Comparison of ENCODE assay signal across 17 cellular contexts in the genomic region with DNA sequence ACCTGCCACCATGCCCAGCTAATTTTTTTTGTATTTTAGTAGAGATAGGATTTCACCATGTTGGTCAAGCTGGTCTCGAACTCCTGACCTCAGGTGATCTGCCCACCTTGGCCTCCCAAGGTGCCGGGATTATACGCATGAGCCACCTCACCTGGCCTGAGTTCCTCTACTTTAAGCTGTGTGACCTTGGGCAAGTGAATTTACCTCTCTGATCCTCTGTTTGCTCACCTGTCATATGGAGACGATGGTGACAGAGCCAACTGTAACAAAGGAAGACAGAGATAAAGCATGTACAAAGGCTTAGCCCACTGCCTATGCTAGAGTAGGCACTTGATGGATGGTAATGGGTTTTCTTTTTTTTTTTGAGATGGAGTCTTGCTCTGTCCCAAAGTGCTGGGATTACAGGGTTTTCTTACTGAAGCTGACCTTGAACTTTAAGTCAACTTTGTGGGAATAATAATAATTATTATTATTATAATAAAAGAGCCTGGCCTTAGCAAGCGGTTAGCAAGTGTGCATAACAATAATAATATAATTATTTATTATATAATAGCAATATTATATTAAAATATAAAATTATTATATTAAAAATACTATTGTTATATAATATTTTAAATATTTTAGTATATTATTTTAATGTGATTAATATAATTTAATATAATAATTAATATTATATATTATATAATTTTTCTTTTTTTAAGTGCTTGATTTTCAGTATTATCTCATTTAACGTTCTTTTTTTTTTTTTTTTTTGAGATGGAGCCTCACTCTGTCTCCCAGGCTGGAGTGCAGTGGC. TPM values are rescaled to one million over a fixed set of nuclear protein-coding genes. Genes with fewer than 3 reads are reported as not detected.
DNase-seq lines count a peak whose midpoint lies in the region; ATAC-seq, FAIRE-seq and TF ChIP-seq lines count a peak whose summit lies in the region.
"Had no signal": no experiment of that assay in that cellular context is flagged by ENCODE, and none has a peak within 500 bp of the region (broad histone marks: within the 10 kb centered on the region; RNA-seq: fewer than 3 reads in every experiment).

No MANE protein-coding gene starts in this region.

- WGBS in A549 (ENCODE audit: missing lambda C conversion rate), result 75% methylated on average over 6 of the region's 6 CpGs
- 8% methylated on average over 5 of the region's 6 CpGs for WGBS in K562 (ENCODE audit: insufficient coverage, low coverage, missing lambda C conversion rate)
- WGBS in pancreas, 2 donors, result 54 to 58% methylated on average over 6 of the region's 6 CpGs

- no peak overlapping the region for H2AFZ ChIP-seq in K562 (ENCODE audit: low read depth, low read length)
- H2AFZ ChIP-seq: GM23338 had no signal

- TF ChIP-seq EP300 in A549 (IDR thresholded peaks at IDR 0.05) (no peak), K562 (IDR thresholded peaks at IDR 0.05; ENCODE audit: low read length) (no peak)

- H3K4me2 ChIP-seq in A549 (no peak overlapping the region), K562 (ENCODE audit: insufficient read depth, low read length) (no peak overlapping the region)
- H3K4me2 ChIP-seq: BLaER1 treated with 17β-estradiol and CSF1 and Interleukin-3, amounts not matched to agents 10 nM and 100 nM; GM23338 had no signal

- H3K4me1 ChIP-seq in A549 (no peaks in the 10 kb centered on the region), HEK293 (ENCODE audit: control insufficient read depth, insufficient read depth, low read length) (no peaks in the 10 kb centered on the region), K562 (replicated peaks in 1 of 2; ENCODE audit: control insufficient read depth in 2 of 2, insufficient read depth in 2 of 2, low read length in 2 of 2) (peaks cover 0 to 5% of the 10 kb centered on the region in 2 experiments; a peak in 2 of 5 replicates), pancreas (no peaks in the 10 kb centered on the region), colonic mucosa (no peaks in the 10 kb centered on the region)
- H3K4me1 ChIP-seq: BLaER1 treated with 17β-estradiol and CSF1 and Interleukin-3, amounts not matched to agents 10 nM and 100 nM had no signal

- H3K27ac ChIP-seq in A549 (no peak overlapping the region), HEK293 (ENCODE audit: extremely low read depth, low read depth, low read length) (no peak overlapping the region), K562 (ENCODE audit: extremely low read depth, low read depth, low read length) (no peak overlapping the region), pancreas (no peak overlapping the region), colonic mucosa (no peak overlapping the region)
- H3K27ac ChIP-seq: BLaER1 treated with 17β-estradiol and CSF1 and Interleukin-3, amounts not matched to agents 10 nM and 100 nM had no signal

- TF ChIP-seq CTCF in A549 (IDR thresholded peaks at IDR 0.05) (no peak), HEK293 (tag by site-specific recombination; IDR thresholded peaks at IDR 0.05) (no peak), K562 (IDR thresholded peaks at IDR 0.05 in 2 of 3, conservative IDR thresholded peaks at IDR 0.05 in 1 of 3; ENCODE audit: insufficient read depth in 2 of 3, low read depth in 1 of 3, low read length in 3 of 3) (no peak), pancreas (IDR thresholded peaks at IDR 0.05) (no peak), colonic mucosa (IDR thresholded peaks at IDR 0.05) (no peak)

- FAIRE-seq in A549 (lab: Jason Lieb, UNC), result no peak
- no peak for FAIRE-seq in K562 (lab: Jason Lieb, UNC)
- FAIRE-seq in pancreas (lab: Jason Lieb, UNC), result peak; percentile 93
- FAIRE-seq: GM12878, HTR-8/SVneo had no signal

- H3K27me3 ChIP-seq in K562 (ENCODE audit: control insufficient read depth in 2 of 2, insufficient read depth in 2 of 2, low read length in 2 of 2) (peaks cover 0 to 37% of the 10 kb centered on the region in 2 experiments; a peak in 4 of 5 replicates), pancreas (no peaks in the 10 kb centered on the region), colonic mucosa (no peaks in the 10 kb centered on the region)
- H3K27me3 ChIP-seq: BLaER1 treated with 17β-estradiol and CSF1 and Interleukin-3, amounts not matched to agents 10 nM and 100 nM had no signal

- DNase-seq in A549 (ENCODE audit: low read depth in 1 of 2, low spot score in 1 of 2), result no peak
- peak in 1 of 4 experiments; percentile 14 for DNase-seq in K562 (ENCODE audit: extremely low read depth in 1 of 4, low spot score in 3 of 4)
- DNase-seq in pancreas, result no peak
- no peak for DNase-seq in colonic mucosa
- DNase-seq: ACHN; Calu3; CD4-positive, CD25-positive, alpha-beta regulatory T cell; DMS 273 treated with DMSO at 0.1 percent for 48 hours; H7 had no signal

- no peaks in the 10 kb centered on the region for H3K9me1 ChIP-seq in K562 (ENCODE audit: control insufficient read depth, insufficient read depth, low read length)

- in situ Hi-C loops in K562 (cut with MboI), result no loop called here

- H4K20me1 ChIP-seq in K562 (replicated peaks; ENCODE audit: control insufficient read depth, insufficient read depth, low read length), result no peaks in the 10 kb centered on the region; the same call in 1 of the 2 replicates
- H4K20me1 ChIP-seq: BLaER1 treated with 17β-estradiol and CSF1 and Interleukin-3, amounts not matched to agents 10 nM and 100 nM had no signal

- no TSS peak for BruUV-seq in K562 (replicated peaks; lab: Mats Ljungman, UMichigan)

- H3K9ac ChIP-seq in K562 (ENCODE audit: insufficient read depth in 1 of 2, low read depth in 2 of 2, low read length in 2 of 2) (no peak overlapping the region), colonic mucosa (ENCODE audit: low read depth in 2 of 2, low read length in 2 of 2) (no peak overlapping the region)
- H3K9ac ChIP-seq: BLaER1 treated with 17β-estradiol and CSF1 and Interleukin-3, amounts not matched to agents 10 nM and 100 nM had no signal

- H3K9me3 ChIP-seq in A549 (no peaks in the 10 kb centered on the region), HEK293 (ENCODE audit: control insufficient read depth, insufficient read depth, low read depth, low read length) (no peaks in the 10 kb centered on the region), K562 (replicated peaks; ENCODE audit: control insufficient read depth, insufficient read depth, low read depth, low read length) (no peaks in the 10 kb centered on the region; the same call in 1 of the 2 replicates), pancreas (no peaks in the 10 kb centered on the region), colonic mucosa (no peaks in the 10 kb centered on the region)

- TF ChIP-seq RAD21 in A549 (conservative IDR thresholded peaks at IDR 0.05 in 1 of 2, IDR thresholded peaks at IDR 0.05 in 1 of 2) (no peak), K562 (CRISPR knock-in tag; conservative IDR thresholded peaks at IDR 0.05 in 1 of 2, IDR thresholded peaks at IDR 0.05 in 1 of 2) (no peak)

- intact Hi-C loops in K562 (cut with micrococcal nuclease) (no loop called here), pancreas (cut with DNase I) (no loop called here), colonic mucosa (cut with DNase I) (no loop called here)

- H3K36me3 ChIP-seq in HEK293 (ENCODE audit: control insufficient read depth in 2 of 2, insufficient read depth in 1 of 2, low read length in 2 of 2), result no peaks in the 10 kb centered on the region
- no peaks in the 10 kb centered on the region for H3K36me3 ChIP-seq in K562 (ENCODE audit: control insufficient read depth, insufficient read depth, low read length)
- H3K36me3 ChIP-seq in pancreas, result no peaks in the 10 kb centered on the region
- no peaks in the 10 kb centered on the region for H3K36me3 ChIP-seq in colonic mucosa
- H3K36me3 ChIP-seq: BLaER1 treated with 17β-estradiol and CSF1 and Interleukin-3, amounts not matched to agents 10 nM and 100 nM had no signal

- H3K4me3 ChIP-seq in A549 (no peak overlapping the region), HEK293 (ENCODE audit: low read depth, low read length) (no peak overlapping the region), K562 (no peak overlapping the region), pancreas (no peak overlapping the region), colonic mucosa (no peak overlapping the region)
- H3K4me3 ChIP-seq: BLaER1 treated with 17β-estradiol and CSF1 and Interleukin-3, amounts not matched to agents 10 nM and 100 nM; GM12878; GM23338 had no signal

- no peak for TF ChIP-seq POLR2A in A549 (IDR thresholded peaks at IDR 0.05; ENCODE audit: low read length)
- no peak for TF ChIP-seq POLR2A in K562 (conservative IDR thresholded peaks at IDR 0.05)

- CTCF ChIA-PET in A549 (lab: Yijun Ruan, JAX), result no interaction called here
- CTCF ChIA-PET in HEK293 (lab: Yijun Ruan, JAX), result interaction anchor here (0.7 kb wide), 1 partner anchor 51 kb away, joined by 3 read pairs; no protein-coding TSS in a partner anchor
- CTCF ChIA-PET in K562 (lab: Yijun Ruan, JAX; ENCODE audit: low intra/inter-chr PET ratio), result no interaction called here

- no peak for ATAC-seq in A549
- no peak for ATAC-seq in K562
- no peak for ATAC-seq in pancreas
- no peak for ATAC-seq in HG03342 (IDR thresholded peaks at IDR 0.05; ENCODE audit: unreplicated experiment)
- no peak for ATAC-seq in GM19452 (IDR thresholded peaks at IDR 0.05; ENCODE audit: unreplicated experiment)
- ATAC-seq: GM12878, GM23338 had no signal

- POLR2A ChIA-PET in A549 (lab: Yijun Ruan, JAX) (no interaction called here), HEK293 (lab: Yijun Ruan, JAX) (no interaction called here), K562 (lab: Yijun Ruan, JAX) (interaction anchor here (0.6 kb wide), 1 partner anchor 23 kb away, joined by 3 read pairs; no protein-coding TSS in a partner anchor)

- no peaks in the 10 kb centered on the region for H3K79me2 ChIP-seq in K562 (ENCODE audit: control insufficient read depth, insufficient read depth, low read length)

RNA-seq across cellular contexts. Expression of gene ACER1, which starts 1.3 kb away (rescaled TPM):
- polyA plus RNA-seq in A549 (2011; rRNA removed), result not detected in 2 replicates
- polyA plus RNA-seq in A549 (2012; cell fraction: cytosol; rRNA removed), result not detected in 2 replicates
- 0.02 TPM in 1 of 2 replicates, not detected in the other for polyA plus RNA-seq in A549 (2012; cell fraction: nucleus; rRNA removed)
- polyA plus RNA-seq in A549 (2017; fragmentation: RNase III; extraction: RNeasy Plus Mini Kit Qiagen cat#74134 plus additional on column Dnase treatment), result not detected in 3 replicates
- polyA minus RNA-seq in A549 (2011; rRNA and poly(A)+ RNA removed), result not detected in 2 replicates
- total RNA-seq in K562 (2011; cell fraction: chromatin; rRNA removed; ENCODE audit: low replicate concordance), result not detected in 2 replicates
- not detected in 2 replicates for total RNA-seq in K562 (2011; cell fraction: nucleolus; rRNA removed)
- not detected in 2 replicates for total RNA-seq in K562 (2011; cell fraction: nucleoplasm; rRNA removed)
- total RNA-seq in K562 (2014; rRNA removed), result not detected in 2 replicates
- total RNA-seq in K562 (2014; rRNA removed; fragmentation: Illumina TruSeq; extraction: Trizol), result not detected in 2 replicates
- total RNA-seq in K562 (2015; rRNA removed; fragmentation: Illumina TruSeq; extraction: Trizol), result not detected in 2 replicates
- not detected in 2 replicates for total RNA-seq in K562 (2021)
- not detected in 2 replicates for polyA plus RNA-seq in K562 (2011; rRNA removed)
- polyA plus RNA-seq in K562 (2011; cell fraction: cytosol; rRNA removed), result not detected in 2 replicates
- not detected in 2 replicates for polyA plus RNA-seq in K562 (2011; cell fraction: nucleus; rRNA removed)
- polyA plus RNA-seq in K562 (2012), result not detected in 2 replicates
- not detected in 2 replicates for polyA plus RNA-seq in K562 (2014; fragmentation: Illumina TruSeq; extraction: Trizol)
- not detected for polyA plus RNA-seq in K562 (2014; fragmentation: Nextera tagmentation; extraction: Ambion mirVana)
- polyA plus RNA-seq in K562 (2014; rRNA removed), result not detected in 2 replicates
- polyA minus RNA-seq in K562 (2011; rRNA and poly(A)+ RNA removed), result not detected in 2 replicates
- polyA minus RNA-seq in K562 (2011; cell fraction: cytosol; rRNA and poly(A)+ RNA removed), result not detected in 2 replicates
- polyA minus RNA-seq in K562 (2011; cell fraction: nucleus; rRNA and poly(A)+ RNA removed), result not detected in 2 replicates
- not detected for total RNA-seq in pancreas
- not detected for polyA plus RNA-seq in pancreas
- not detected for total RNA-seq in colonic mucosa
- total RNA-seq: Calu3, Daoy, GM12878, GM23338, H7 had no signal
- polyA plus RNA-seq: GM12878, GM23338 had no signal

RNA-seq across cellular contexts. Expression of gene CLPP, which starts 26.6 kb away (rescaled TPM):
- polyA plus RNA-seq in A549 (2011; rRNA removed) (28.2 and 35.2 TPM in 2 replicates), A549 (2017; fragmentation: RNase III; extraction: RNeasy Plus Mini Kit Qiagen cat#74134 plus additional on column Dnase treatment) (45.2 to 51.8 TPM (median 49.9 TPM) in 3 replicates), K562 (2011; rRNA removed) (56.3 and 71.6 TPM in 2 replicates), K562 (2014; fragmentation: Illumina TruSeq; extraction: Trizol) (42.2 and 109 TPM in 2 replicates), K562 (2014; fragmentation: Nextera tagmentation; extraction: Ambion mirVana) (1 to 10 TPM; 2.4 to 4.5 TPM), K562 (2014; rRNA removed) (109 and 124 TPM in 2 replicates), pancreas (10 to 100 TPM; 34.8 to 39.8 TPM)
- polyA plus RNA-seq in A549 (2012; cell fraction: cytosol; rRNA removed), result 162 and 186 TPM in 2 replicates
- 125 and 187 TPM in 2 replicates for polyA plus RNA-seq in A549 (2012; cell fraction: nucleus; rRNA removed)
- polyA minus RNA-seq in A549 (2011; rRNA and poly(A)+ RNA removed), result 34.3 and 36.2 TPM in 2 replicates
- 7.3 and 21.8 TPM in 2 replicates for total RNA-seq in K562 (2011; cell fraction: chromatin; rRNA removed; ENCODE audit: low replicate concordance)
- total RNA-seq in K562 (2011; cell fraction: nucleolus; rRNA removed), result 28.3 and 33.0 TPM in 2 replicates
- total RNA-seq in K562 (2011; cell fraction: nucleoplasm; rRNA removed), result 19.4 and 22.1 TPM in 2 replicates
- total RNA-seq in K562 (2014; rRNA removed) (111 and 168 TPM in 2 replicates), K562 (2014; rRNA removed; fragmentation: Illumina TruSeq; extraction: Trizol) (20.7 and 32.6 TPM in 2 replicates), K562 (2015; rRNA removed; fragmentation: Illumina TruSeq; extraction: Trizol) (59.5 and 60.7 TPM in 2 replicates), K562 (2021) (127 and 137 TPM in 2 replicates), pancreas (10 to 100 TPM; 29.1 to 39.5 (median 31.5) TPM), colonic mucosa (100 to 1,000 TPM in 1 of 2 donors, 10 to 100 TPM in 1; 70.0 to 122 TPM)
- 193 and 655 TPM in 2 replicates for polyA plus RNA-seq in K562 (2011; cell fraction: cytosol; rRNA removed)
- polyA plus RNA-seq in K562 (2011; cell fraction: nucleus; rRNA removed), result 46.4 and 84.0 TPM in 2 replicates
- 86.5 and 144 TPM in 2 replicates for polyA plus RNA-seq in K562 (2012)
- polyA minus RNA-seq in K562 (2011; rRNA and poly(A)+ RNA removed), result 13.5 and 19.1 TPM in 2 replicates
- 46.1 and 51.0 TPM in 2 replicates for polyA minus RNA-seq in K562 (2011; cell fraction: cytosol; rRNA and poly(A)+ RNA removed)
- polyA minus RNA-seq in K562 (2011; cell fraction: nucleus; rRNA and poly(A)+ RNA removed), result 11.7 and 14.8 TPM in 2 replicates

RNA-seq across cellular contexts. Expression of gene ALKBH7, which starts 37.9 kb away (rescaled TPM):
- 9.9 and 10.2 TPM in 2 replicates for polyA plus RNA-seq in A549 (2011; rRNA removed)
- 23.9 and 35.0 TPM in 2 replicates for polyA plus RNA-seq in A549 (2012; cell fraction: cytosol; rRNA removed)
- polyA plus RNA-seq in A549 (2012; cell fraction: nucleus; rRNA removed), result 21.8 and 25.7 TPM in 2 replicates
- 14.9 to 18.1 TPM (median 18.1 TPM) in 3 replicates for polyA plus RNA-seq in A549 (2017; fragmentation: RNase III; extraction: RNeasy Plus Mini Kit Qiagen cat#74134 plus additional on column Dnase treatment)
- polyA minus RNA-seq in A549 (2011; rRNA and poly(A)+ RNA removed), result 4.6 and 6.5 TPM in 2 replicates
- 1.1 and 3.1 TPM in 2 replicates for total RNA-seq in K562 (2011; cell fraction: chromatin; rRNA removed; ENCODE audit: low replicate concordance)
- total RNA-seq in K562 (2011; cell fraction: nucleolus; rRNA removed), result 6.2 and 11.8 TPM in 2 replicates
- 4.8 and 7.3 TPM in 2 replicates for total RNA-seq in K562 (2011; cell fraction: nucleoplasm; rRNA removed)
- total RNA-seq in K562 (2014; rRNA removed), result 65.7 and 88.6 TPM in 2 replicates
- 2.3 and 4.4 TPM in 2 replicates for total RNA-seq in K562 (2014; rRNA removed; fragmentation: Illumina TruSeq; extraction: Trizol)
- 24.6 and 29.8 TPM in 2 replicates for total RNA-seq in K562 (2015; rRNA removed; fragmentation: Illumina TruSeq; extraction: Trizol)
- 94.8 and 110 TPM in 2 replicates for total RNA-seq in K562 (2021)
- 17.6 and 35.4 TPM in 2 replicates for polyA plus RNA-seq in K562 (2011; rRNA removed)
- polyA plus RNA-seq in K562 (2011; cell fraction: cytosol; rRNA removed), result 51.4 and 114 TPM in 2 replicates
- 18.5 and 23.2 TPM in 2 replicates for polyA plus RNA-seq in K562 (2011; cell fraction: nucleus; rRNA removed)
- 48.8 and 149 TPM in 2 replicates for polyA plus RNA-seq in K562 (2012)
- polyA plus RNA-seq in K562 (2014; fragmentation: Illumina TruSeq; extraction: Trizol), result 9.5 and 24.2 TPM in 2 replicates
- 1 to 10 TPM in 1 of 2 experiments, under 1 TPM in 1; 0.69 to 2.8 TPM for polyA plus RNA-seq in K562 (2014; fragmentation: Nextera tagmentation; extraction: Ambion mirVana)
- 67.6 and 68.8 TPM in 2 replicates for polyA plus RNA-seq in K562 (2014; rRNA removed)
- 2.5 and 2.9 TPM in 2 replicates for polyA minus RNA-seq in K562 (2011; rRNA and poly(A)+ RNA removed)
- polyA minus RNA-seq in K562 (2011; cell fraction: cytosol; rRNA and poly(A)+ RNA removed), result 11.5 and 20.7 TPM in 2 replicates
- 3.8 and 5.2 TPM in 2 replicates for polyA minus RNA-seq in K562 (2011; cell fraction: nucleus; rRNA and poly(A)+ RNA removed)
- total RNA-seq in pancreas, result 10 to 100 TPM; 35.2 to 69.4 (median 53.4) TPM
- 10 to 100 TPM; 29.3 to 61.4 TPM for polyA plus RNA-seq in pancreas
- total RNA-seq in colonic mucosa, result 100 to 1,000 TPM; 135 to 150 TPM

RNA-seq across cellular contexts. Expression of gene PSPN, which starts 41.0 kb away (rescaled TPM):
- 0.34 and 0.62 TPM in 2 replicates for polyA plus RNA-seq in A549 (2011; rRNA removed)
- 0.26 and 0.41 TPM in 2 replicates for polyA plus RNA-seq in A549 (2012; cell fraction: cytosol; rRNA removed)
- polyA plus RNA-seq in A549 (2012; cell fraction: nucleus; rRNA removed), result 0.65 and 0.88 TPM in 2 replicates
- polyA plus RNA-seq in A549 (2017; fragmentation: RNase III; extraction: RNeasy Plus Mini Kit Qiagen cat#74134 plus additional on column Dnase treatment), result 0.71 to 0.75 TPM (median 0.71 TPM) in 3 replicates
- 0.58 and 0.92 TPM in 2 replicates for polyA minus RNA-seq in A549 (2011; rRNA and poly(A)+ RNA removed)
- total RNA-seq in K562 (2011; cell fraction: chromatin; rRNA removed; ENCODE audit: low replicate concordance), result 2.1 and 5.7 TPM in 2 replicates
- 2.4 and 2.7 TPM in 2 replicates for total RNA-seq in K562 (2011; cell fraction: nucleolus; rRNA removed)
- total RNA-seq in K562 (2011; cell fraction: nucleoplasm; rRNA removed), result 2.9 and 4.5 TPM in 2 replicates
- total RNA-seq in K562 (2014; rRNA removed), result 0.78 and 0.82 TPM in 2 replicates
- 0.45 and 0.58 TPM in 2 replicates for total RNA-seq in K562 (2014; rRNA removed; fragmentation: Illumina TruSeq; extraction: Trizol)
- total RNA-seq in K562 (2015; rRNA removed; fragmentation: Illumina TruSeq; extraction: Trizol), result 0.83 and 0.87 TPM in 2 replicates
- 1.1 TPM in 2 replicates for total RNA-seq in K562 (2021)
- polyA plus RNA-seq in K562 (2011; rRNA removed), result 0.25 and 0.32 TPM in 2 replicates
- 0.58 and 0.88 TPM in 2 replicates for polyA plus RNA-seq in K562 (2011; cell fraction: cytosol; rRNA removed)
- 0.72 and 1.00 TPM in 2 replicates for polyA plus RNA-seq in K562 (2011; cell fraction: nucleus; rRNA removed)
- 0.47 and 0.86 TPM in 2 replicates for polyA plus RNA-seq in K562 (2012)
- 0.55 and 0.58 TPM in 2 replicates for polyA plus RNA-seq in K562 (2014; fragmentation: Illumina TruSeq; extraction: Trizol)
- polyA plus RNA-seq in K562 (2014; fragmentation: Nextera tagmentation; extraction: Ambion mirVana), result under 1 TPM; 0.21 to 0.29 TPM
- 0.28 and 0.40 TPM in 2 replicates for polyA plus RNA-seq in K562 (2014; rRNA removed)
- 0.39 and 0.56 TPM in 2 replicates for polyA minus RNA-seq in K562 (2011; rRNA and poly(A)+ RNA removed)
- 1.1 and 2.7 TPM in 2 replicates for polyA minus RNA-seq in K562 (2011; cell fraction: cytosol; rRNA and poly(A)+ RNA removed)
- 0.67 and 0.81 TPM in 2 replicates for polyA minus RNA-seq in K562 (2011; cell fraction: nucleus; rRNA and poly(A)+ RNA removed)
- 1 to 10 TPM in 2 of 6 donors, under 1 TPM in 4; 0.64 to 1.4 (median 0.81) TPM for total RNA-seq in pancreas
- 1 to 10 TPM; 1.0 to 1.1 TPM for polyA plus RNA-seq in pancreas
- 1 to 10 TPM; 1.7 to 6.0 TPM for total RNA-seq in colonic mucosa

RNA-seq across cellular contexts. Expression of gene MLLT1, which starts 54.9 kb away (rescaled TPM):
- polyA plus RNA-seq in A549 (2011; rRNA removed) (6.3 and 7.4 TPM in 2 replicates), A549 (2017; fragmentation: RNase III; extraction: RNeasy Plus Mini Kit Qiagen cat#74134 plus additional on column Dnase treatment) (14.6 to 18.6 TPM (median 17.5 TPM) in 3 replicates), K562 (2011; rRNA removed) (9.4 and 16.8 TPM in 2 replicates), K562 (2014; fragmentation: Illumina TruSeq; extraction: Trizol) (20.0 and 33.6 TPM in 2 replicates), K562 (2014; fragmentation: Nextera tagmentation; extraction: Ambion mirVana) (under 1 TPM; 0.23 to 0.35 TPM), K562 (2014; rRNA removed) (25.1 and 31.8 TPM in 2 replicates), pancreas (10 to 100 TPM; 19.6 to 28.6 TPM)
- polyA plus RNA-seq in A549 (2012; cell fraction: cytosol; rRNA removed), result 15.1 and 23.1 TPM in 2 replicates
- polyA plus RNA-seq in A549 (2012; cell fraction: nucleus; rRNA removed), result 24.3 and 35.6 TPM in 2 replicates
- 6.6 and 8.6 TPM in 2 replicates for polyA minus RNA-seq in A549 (2011; rRNA and poly(A)+ RNA removed)
- total RNA-seq in K562 (2011; cell fraction: chromatin; rRNA removed; ENCODE audit: low replicate concordance), result 19.8 and 49.9 TPM in 2 replicates
- total RNA-seq in K562 (2011; cell fraction: nucleolus; rRNA removed), result 31.4 and 31.6 TPM in 2 replicates
- 16.6 and 20.8 TPM in 2 replicates for total RNA-seq in K562 (2011; cell fraction: nucleoplasm; rRNA removed)
- total RNA-seq in K562 (2014; rRNA removed) (15.4 and 20.0 TPM in 2 replicates), K562 (2014; rRNA removed; fragmentation: Illumina TruSeq; extraction: Trizol) (4.2 and 5.0 TPM in 2 replicates), K562 (2015; rRNA removed; fragmentation: Illumina TruSeq; extraction: Trizol) (16.1 and 16.7 TPM in 2 replicates), K562 (2021) (63.5 and 67.6 TPM in 2 replicates), pancreas (10 to 100 TPM; 21.6 to 37.5 (median 25.4) TPM), colonic mucosa (10 to 100 TPM; 26.4 to 59.2 TPM)
- 12.6 and 29.0 TPM in 2 replicates for polyA plus RNA-seq in K562 (2011; cell fraction: cytosol; rRNA removed)
- 37.6 and 84.7 TPM in 2 replicates for polyA plus RNA-seq in K562 (2011; cell fraction: nucleus; rRNA removed)
- polyA plus RNA-seq in K562 (2012), result 36.7 and 56.3 TPM in 2 replicates
- polyA minus RNA-seq in K562 (2011; rRNA and poly(A)+ RNA removed), result 4.5 and 7.6 TPM in 2 replicates
- 38.5 and 38.8 TPM in 2 replicates for polyA minus RNA-seq in K562 (2011; cell fraction: cytosol; rRNA and poly(A)+ RNA removed)
- polyA minus RNA-seq in K562 (2011; cell fraction: nucleus; rRNA and poly(A)+ RNA removed), result 9.6 and 11.2 TPM in 2 replicates
